ENCODE assay signal across 1 cellular context in the genomic region with DNA sequence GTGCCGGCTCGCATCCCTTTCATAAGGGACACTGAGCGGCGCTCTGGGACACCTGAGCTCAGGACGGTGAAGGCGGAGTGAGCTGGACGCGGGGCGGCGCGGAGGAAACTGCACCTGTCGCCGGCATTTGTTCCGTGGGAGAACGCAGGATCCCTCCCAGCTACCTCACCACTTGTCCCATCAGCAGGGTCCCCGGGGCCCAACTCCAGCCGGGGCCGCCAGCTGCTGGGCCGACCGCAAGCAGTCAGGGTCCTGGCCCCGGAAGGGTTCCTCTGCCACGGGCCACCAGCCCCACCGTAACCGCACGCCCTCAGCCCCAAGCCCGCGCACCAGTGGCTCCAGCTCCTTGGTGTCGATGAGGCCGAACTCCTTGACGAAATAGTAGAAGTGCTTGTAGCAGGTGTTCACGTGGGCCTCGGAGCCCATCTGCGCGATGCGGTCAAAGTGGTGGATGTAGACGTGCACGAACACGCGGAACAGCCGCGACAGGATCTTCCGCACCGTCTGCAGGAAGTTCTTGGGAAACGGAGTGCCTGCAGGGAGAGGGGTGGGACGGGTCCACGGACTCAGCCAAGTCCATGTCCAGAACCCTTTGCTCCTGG.
TF ChIP-seq lines count a peak whose summit lies in the region.

No MANE protein-coding gene starts in this region.

TF ChIP-seq in GM12878, 131 proteins besides CTCF, POLR2A, EP300 and RAD21:
- TF ChIP-seq SRF (IDR thresholded peaks at IDR 0.05; ENCODE audit: low read depth in 2 of 2, low read length in 2 of 2) (no peak), EZH2 (IDR thresholded peaks at IDR 0.05; ENCODE audit: borderline replicate concordance, control insufficient read depth, low read depth, low read length) (no peak), MTA2 (IDR thresholded peaks at IDR 0.05; ENCODE audit: low read depth) (no peak), POLR2AphosphoS5 (IDR thresholded peaks at IDR 0.05; ENCODE audit: low read length) (peak; percentile 30; the same call in 1 of the 2 replicates), HDGF (IDR thresholded peaks at IDR 0.05) (no peak), RBBP5 (conservative IDR thresholded peaks at IDR 0.05) (no peak), HDAC2 (IDR thresholded peaks at IDR 0.05) (no peak), GATAD2B (conservative IDR thresholded peaks at IDR 0.05; ENCODE audit: low read depth) (no peak), IKZF1 (conservative IDR thresholded peaks at IDR 0.05) (no peak), SPI1 (IDR thresholded peaks at IDR 0.05; ENCODE audit: borderline replicate concordance, insufficient read depth, low read depth, low read length) (no peak), MXI1 (IDR thresholded peaks at IDR 0.05; ENCODE audit: low read depth, low read length) (no peak), MYC (IDR thresholded peaks at IDR 0.05; ENCODE audit: insufficient read depth, insufficient read length, insufficient replicate concordance, low read length, severe bottlenecking) (no peak), BRCA1 (IDR thresholded peaks at IDR 0.05; ENCODE audit: low read depth, low read length) (no peak)
- TF ChIP-seq, protein P1, sequence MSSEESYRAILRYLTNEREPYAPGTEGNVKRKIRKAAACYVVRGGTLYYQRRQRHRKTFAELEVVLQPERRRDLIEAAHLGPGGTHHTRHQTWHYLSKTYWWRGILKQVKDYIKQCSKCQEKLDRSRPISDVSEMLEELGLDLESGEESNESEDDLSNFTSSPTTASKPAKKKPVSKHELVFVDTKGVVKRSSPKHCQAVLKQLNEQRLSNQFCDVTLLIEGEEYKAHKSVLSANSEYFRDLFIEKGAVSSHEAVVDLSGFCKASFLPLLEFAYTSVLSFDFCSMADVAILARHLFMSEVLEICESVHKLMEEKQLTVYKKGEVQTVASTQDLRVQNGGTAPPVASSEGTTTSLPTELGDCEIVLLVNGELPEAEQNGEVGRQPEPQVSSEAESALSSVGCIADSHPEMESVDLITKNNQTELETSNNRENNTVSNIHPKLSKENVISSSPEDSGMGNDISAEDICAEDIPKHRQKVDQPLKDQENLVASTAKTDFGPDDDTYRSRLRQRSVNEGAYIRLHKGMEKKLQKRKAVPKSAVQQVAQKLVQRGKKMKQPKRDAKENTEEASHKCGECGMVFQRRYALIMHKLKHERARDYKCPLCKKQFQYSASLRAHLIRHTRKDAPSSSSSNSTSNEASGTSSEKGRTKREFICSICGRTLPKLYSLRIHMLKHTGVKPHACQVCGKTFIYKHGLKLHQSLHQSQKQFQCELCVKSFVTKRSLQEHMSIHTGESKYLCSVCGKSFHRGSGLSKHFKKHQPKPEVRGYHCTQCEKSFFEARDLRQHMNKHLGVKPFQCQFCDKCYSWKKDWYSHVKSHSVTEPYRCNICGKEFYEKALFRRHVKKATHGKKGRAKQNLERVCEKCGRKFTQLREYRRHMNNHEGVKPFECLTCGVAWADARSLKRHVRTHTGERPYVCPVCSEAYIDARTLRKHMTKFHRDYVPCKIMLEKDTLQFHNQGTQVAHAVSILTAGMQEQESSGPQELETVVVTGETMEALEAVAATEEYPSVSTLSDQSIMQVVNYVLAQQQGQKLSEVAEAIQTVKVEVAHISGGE (CRISPR knock-in tag; IDR thresholded peaks at IDR 0.05) = no peak
- TF ChIP-seq, protein P2, sequence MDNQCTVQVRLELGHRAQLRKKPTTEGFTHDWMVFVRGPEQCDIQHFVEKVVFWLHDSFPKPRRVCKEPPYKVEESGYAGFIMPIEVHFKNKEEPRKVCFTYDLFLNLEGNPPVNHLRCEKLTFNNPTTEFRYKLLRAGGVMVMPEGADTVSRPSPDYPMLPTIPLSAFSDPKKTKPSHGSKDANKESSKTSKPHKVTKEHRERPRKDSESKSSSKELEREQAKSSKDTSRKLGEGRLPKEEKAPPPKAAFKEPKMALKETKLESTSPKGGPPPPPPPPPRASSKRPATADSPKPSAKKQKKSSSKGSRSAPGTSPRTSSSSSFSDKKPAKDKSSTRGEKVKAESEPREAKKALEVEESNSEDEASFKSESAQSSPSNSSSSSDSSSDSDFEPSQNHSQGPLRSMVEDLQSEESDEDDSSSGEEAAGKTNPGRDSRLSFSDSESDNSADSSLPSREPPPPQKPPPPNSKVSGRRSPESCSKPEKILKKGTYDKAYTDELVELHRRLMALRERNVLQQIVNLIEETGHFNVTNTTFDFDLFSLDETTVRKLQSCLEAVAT (IDR thresholded peaks at IDR 0.05) = 0 out of 2 replicates have a peak, but pooled peaks have one; percentile 4
- TF ChIP-seq, protein P3, sequence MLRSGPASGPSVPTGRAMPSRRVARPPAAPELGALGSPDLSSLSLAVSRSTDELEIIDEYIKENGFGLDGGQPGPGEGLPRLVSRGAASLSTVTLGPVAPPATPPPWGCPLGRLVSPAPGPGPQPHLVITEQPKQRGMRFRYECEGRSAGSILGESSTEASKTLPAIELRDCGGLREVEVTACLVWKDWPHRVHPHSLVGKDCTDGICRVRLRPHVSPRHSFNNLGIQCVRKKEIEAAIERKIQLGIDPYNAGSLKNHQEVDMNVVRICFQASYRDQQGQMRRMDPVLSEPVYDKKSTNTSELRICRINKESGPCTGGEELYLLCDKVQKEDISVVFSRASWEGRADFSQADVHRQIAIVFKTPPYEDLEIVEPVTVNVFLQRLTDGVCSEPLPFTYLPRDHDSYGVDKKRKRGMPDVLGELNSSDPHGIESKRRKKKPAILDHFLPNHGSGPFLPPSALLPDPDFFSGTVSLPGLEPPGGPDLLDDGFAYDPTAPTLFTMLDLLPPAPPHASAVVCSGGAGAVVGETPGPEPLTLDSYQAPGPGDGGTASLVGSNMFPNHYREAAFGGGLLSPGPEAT (IDR thresholded peaks at IDR 0.05; ENCODE audit: low read depth) = no peak
